ENCODE assay signal across 28 cellular contexts in the genomic region with DNA sequence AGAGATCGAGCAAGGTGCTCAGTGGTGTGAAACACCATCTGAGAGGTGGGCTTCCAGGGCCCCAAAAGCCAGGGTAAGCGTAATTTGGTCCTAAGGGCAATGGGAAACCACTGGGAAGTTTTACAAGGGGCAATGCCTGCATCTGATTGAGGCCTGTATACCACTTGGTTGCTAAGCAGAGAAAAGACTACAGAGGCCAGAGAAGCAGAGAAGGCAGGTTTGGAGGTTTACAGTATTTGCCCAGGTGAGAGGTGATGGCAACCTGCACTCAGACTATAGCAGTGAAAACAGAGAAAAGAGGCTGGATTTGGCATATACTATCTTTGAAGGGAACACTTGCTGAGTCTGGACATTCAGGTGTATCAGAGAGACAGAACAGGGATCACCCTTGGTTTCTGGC.
"Had no signal": no experiment of that assay in that cellular context is flagged by ENCODE, and none has a peak within 500 bp of the region (broad histone marks: within the 10 kb centered on the region; RNA-seq: fewer than 3 reads in every experiment).

No MANE protein-coding gene starts in this region.

- H3K9me3 Mint-ChIP-seq: naive B cell; natural killer cell treated with Interleukin-12 subunit alpha and Interleukin-12 subunit beta and Interleukin-15 and Interleukin-18, amount 100 ng/mL, for 72 hours; neural progenitor cell; stimulated activated memory B cell treated with anti-CD40 and anti-IgM and Interleukin-4, amounts not matched to agents 10 μg/mL and 1 μg/mL and 100 μg/mL, for 72 hours; stimulated activated naive CD8-positive, alpha-beta T cell treated with anti-CD3 and anti-CD28 coated beads, Interleukin-15, amount 100 ng/mL, for 72 hours; type B pancreatic cell had no signal

- H3K4me3 Mint-ChIP-seq: naive B cell; naive thymus-derived CD8-positive, alpha-beta T cell; natural killer cell treated with Interleukin-12 subunit alpha and Interleukin-12 subunit beta and Interleukin-15 and Interleukin-18, amount 100 ng/mL, for 72 hours; nephron progenitor cell; neural progenitor cell; stimulated activated memory B cell treated with anti-CD40 and anti-IgM and Interleukin-4, amounts not matched to agents 10 μg/mL and 1 μg/mL and 100 μg/mL, for 72 hours; stimulated activated naive CD8-positive, alpha-beta T cell treated with anti-CD3 and anti-CD28 coated beads, Interleukin-15, amount 100 ng/mL, for 72 hours; type B pancreatic cell had no signal

- H3K36me3 Mint-ChIP-seq: naive B cell; naive thymus-derived CD8-positive, alpha-beta T cell; natural killer cell treated with Interleukin-12 subunit alpha and Interleukin-12 subunit beta and Interleukin-15 and Interleukin-18, amount 100 ng/mL, for 72 hours; neural progenitor cell; stimulated activated memory B cell treated with anti-CD40 and anti-IgM and Interleukin-4, amounts not matched to agents 10 μg/mL and 1 μg/mL and 100 μg/mL, for 72 hours; type B pancreatic cell had no signal

- H3K27me3 Mint-ChIP-seq: naive B cell; natural killer cell treated with Interleukin-12 subunit alpha and Interleukin-12 subunit beta and Interleukin-15 and Interleukin-18, amount 100 ng/mL, for 72 hours; stimulated activated memory B cell treated with anti-CD40 and anti-IgM and Interleukin-4, amounts not matched to agents 10 μg/mL and 1 μg/mL and 100 μg/mL, for 72 hours; stimulated activated naive CD8-positive, alpha-beta T cell treated with anti-CD3 and anti-CD28 coated beads, Interleukin-15, amount 100 ng/mL, for 72 hours had no signal

- H3K27ac ChIP-seq: neural progenitor cell, pancreas, psoas muscle, right lobe of liver, sigmoid colon, suprapubic skin, testis, tibial artery, transverse colon, upper lobe of right lung, uterus had no signal

- H3K27ac Mint-ChIP-seq: naive B cell; naive thymus-derived CD8-positive, alpha-beta T cell; natural killer cell treated with Interleukin-12 subunit alpha and Interleukin-12 subunit beta and Interleukin-15 and Interleukin-18, amount 100 ng/mL, for 72 hours; neural progenitor cell; stimulated activated memory B cell treated with anti-CD40 and anti-IgM and Interleukin-4, amounts not matched to agents 10 μg/mL and 1 μg/mL and 100 μg/mL, for 72 hours; type B pancreatic cell had no signal

- H3K4me1 Mint-ChIP-seq: naive B cell; naive thymus-derived CD8-positive, alpha-beta T cell; neural progenitor cell; stimulated activated memory B cell treated with anti-CD40 and anti-IgM and Interleukin-4, amounts not matched to agents 10 μg/mL and 1 μg/mL and 100 μg/mL, for 72 hours; stimulated activated naive CD8-positive, alpha-beta T cell treated with anti-CD3 and anti-CD28 coated beads, Interleukin-15, amount 100 ng/mL, for 72 hours had no signal

- ATAC-seq: naive thymus-derived CD8-positive, alpha-beta T cell; natural killer cell treated with Interleukin-12 subunit alpha and Interleukin-12 subunit beta and Interleukin-15 and Interleukin-18, amount 100 ng/mL, for 72 hours; pancreas; psoas muscle; right cardiac atrium; right lobe of liver; stimulated activated memory B cell treated with anti-CD40 and anti-IgM and Interleukin-4, amounts not matched to agents 10 μg/mL and 1 μg/mL and 100 μg/mL, for 72 hours; stimulated activated naive CD8-positive, alpha-beta T cell treated with anti-CD3 and anti-CD28 coated beads, Interleukin-15, amount 100 ng/mL, for 72 hours; stimulated activated naive CD8-positive, alpha-beta T cell treated with anti-CD3 and anti-CD28 coated beads, Interleukin-15, Interleukin-2, amounts not matched to agents 100 U/mL and 50 U/mL, for 24 hours; upper lobe of right lung had no signal

- DNase-seq: naive B cell; naive thymus-derived CD8-positive, alpha-beta T cell; nephron progenitor cell; nucleus accumbens; pancreas; psoas muscle; right cardiac atrium; right lobe of liver; sigmoid colon; small intestine; stimulated activated CD4-positive, alpha-beta T cell treated with anti-CD3 and anti-CD28 coated beads, Interleukin-15, amount 100 ng/mL, for 24 hours; stimulated activated CD4-positive, alpha-beta T cell treated with anti-CD3 and anti-CD28 coated beads, Interleukin-4, amount 100 ng/mL, for 1 hour; stimulated activated CD4-positive, alpha-beta T cell treated with anti-CD3 and anti-CD28 coated beads, Interleukin-4, amount 100 ng/mL, for 4 hours; stimulated activated CD8-positive, alpha-beta memory T cell treated with anti-CD3 and anti-CD28 coated beads, Interleukin-4, amount 100 ng/mL, for 48 hours; stimulated activated naive CD4-positive, alpha-beta T cell; stimulated activated naive CD8-positive, alpha-beta T cell treated with anti-CD3 and anti-CD28 coated beads, Interleukin-15, amount 100 ng/mL, for 72 hours; stimulated activated naive CD8-positive, alpha-beta T cell treated with anti-CD3 and anti-CD28 coated beads, Interleukin-15, Interleukin-2, amounts not matched to agents 100 U/mL and 50 U/mL, for 24 hours; substantia nigra; testis; tibial artery; transverse colon; upper lobe of right lung; uterus had no signal
